Comparison of ENCODE assay signal across 8 cellular contexts in genomic region chr22:23787600-23787896, GRCh38. TPM values are rescaled to one million over a fixed set of nuclear protein-coding genes. Genes with fewer than 3 reads are reported as not detected.
DNase-seq lines count a peak whose midpoint lies in the region; ATAC-seq and TF ChIP-seq lines count a peak whose summit lies in the region.

No MANE protein-coding gene starts in this region.

- TF ChIP-seq POLR2A in ovary (IDR thresholded peaks at IDR 0.05): peak; percentile 20

- H3K9me3 ChIP-seq in ovary: no peaks in the 10 kb centered on the region

- peak overlapping the region; percentile 96; the same call in 1 of the 2 replicates for H3K9ac ChIP-seq in KMS-11

- H3K4me3 ChIP-seq in KMS-11 (IDR thresholded peaks at IDR 0.05; ENCODE audit: insufficient read depth, low read depth, low read length) (peak overlapping the region; percentile 61), ovary (peak overlapping the region; percentile 100)

- no peak for TF ChIP-seq CTCF in KMS-11 (conservative IDR thresholded peaks at IDR 0.05; ENCODE audit: low read depth, low read length)
- TF ChIP-seq CTCF in ovary (IDR thresholded peaks at IDR 0.05): no peak

- peak overlapping the region; percentile 97 for H3K4me2 ChIP-seq in KMS-11

- intact Hi-C loops in ovary (cut with DNase I): no loop called here

- H3K79me2 ChIP-seq in KMS-11 (ENCODE audit: insufficient read depth, low read depth): peaks cover 52% of the 10 kb centered on the region

- peak overlapping the region; percentile 81 to 85 for H3K4me3 Mint-ChIP-seq in effector memory CD8-positive, alpha-beta T cell

- H2AFZ ChIP-seq in KMS-11 (ENCODE audit: low read depth): 0 out of 2 replicates have a peak overlapping the region, but pooled peaks have one; percentile 14

- H3K27ac Mint-ChIP-seq in effector memory CD8-positive, alpha-beta T cell: peak overlapping the region; percentile 90 to 92

- no peaks in the 10 kb centered on the region for H3K36me3 ChIP-seq in KMS-11 (ENCODE audit: insufficient read depth)
- H3K36me3 ChIP-seq in ovary: no peaks in the 10 kb centered on the region

- H3K4me1 ChIP-seq in KMS-11 (ENCODE audit: low read depth, poor library complexity, severe bottlenecking): peaks cover 50% of the 10 kb centered on the region
- peaks cover 39% of the 10 kb centered on the region for H3K4me1 ChIP-seq in ovary (ENCODE audit: insufficient read depth)

- peak; percentile 6 for ATAC-seq in GM18909 (IDR thresholded peaks at IDR 0.05; ENCODE audit: poor library complexity, unreplicated experiment)
- ATAC-seq in effector memory CD8-positive, alpha-beta T cell (replicated peaks): peak; percentile 31
- no peak for ATAC-seq in HG02852 (IDR thresholded peaks at IDR 0.05; ENCODE audit: unreplicated experiment)

- DNase-seq in effector memory CD8-positive, alpha-beta T cell: no peak
- DNase-seq in ovary (no peak), NCI-H187 treated with DMSO at 0.1 percent for 48 hours (lab: John Stamatoyannopoulos, UW) (no peak), epidermal melanocyte (ENCODE audit: insufficient read length, low spot score) (no peak), NCI-H526 treated with DMSO at 0.1 percent for 48 hours (lab: John Stamatoyannopoulos, UW) (no peak)

- H3K36me3 Mint-ChIP-seq in effector memory CD8-positive, alpha-beta T cell (ENCODE audit: insufficient read depth): no peaks in the 10 kb centered on the region

- peaks cover 21% of the 10 kb centered on the region for H4K20me1 ChIP-seq in KMS-11 (ENCODE audit: insufficient read depth)

- no peaks in the 10 kb centered on the region for H3K27me3 Mint-ChIP-seq in effector memory CD8-positive, alpha-beta T cell

- WGBS in ovary, 3 donors: 0 to 2% (median 1%) methylated on average over 5 of the region's 5 CpGs

- TF ChIP-seq EP300 in ovary (IDR thresholded peaks at IDR 0.05): no peak

- peaks cover 13 to 19% of the 10 kb centered on the region in 2 donors for H3K4me1 Mint-ChIP-seq in effector memory CD8-positive, alpha-beta T cell (ENCODE audit: low read depth in 2 of 2)

- H3K27ac ChIP-seq in KMS-11: peak overlapping the region; percentile 98; the same call in 1 of the 2 replicates
- peak overlapping the region; percentile 98 to 100 for H3K27ac ChIP-seq in ovary

- no peaks in the 10 kb centered on the region for H3K27me3 ChIP-seq in KMS-11 (ENCODE audit: insufficient read depth, low read depth)
- H3K27me3 ChIP-seq in ovary: no peaks in the 10 kb centered on the region

- no peaks in the 10 kb centered on the region for H3K9me3 Mint-ChIP-seq in effector memory CD8-positive, alpha-beta T cell

RNA-seq across cellular contexts. Expression of gene SMARCB1, which starts 0.8 kb away (rescaled TPM):
- total RNA-seq in ovary: 100 to 1,000 TPM in 1 of 7 donors, 10 to 100 TPM in 6; 47.1 to 107 (median 87.3) TPM
- 10 to 100 TPM; 75.4 to 87.0 TPM for polyA plus RNA-seq in ovary

RNA-seq across cellular contexts. Expression of gene MMP11, which starts 14.9 kb away (rescaled TPM):
- 10 to 100 TPM in 4 of 7 donors, 1 to 10 TPM in 3; 1.4 to 59.7 (median 12.1) TPM for total RNA-seq in ovary
- 10 to 100 TPM in 1 of 2 donors, 1 to 10 TPM in 1; 1.4 to 11.4 TPM for polyA plus RNA-seq in ovary

RNA-seq across cellular contexts. Expression of gene CHCHD10, which starts 19.8 kb away (rescaled TPM):
- total RNA-seq in ovary: 10 to 100 TPM in 6 of 7 donors, 1 to 10 TPM in 1; 2.7 to 40.5 (median 22.9) TPM
- polyA plus RNA-seq in ovary: 10 to 100 TPM; 17.6 to 20.1 TPM

RNA-seq across cellular contexts. Expression of gene C22orf15, which starts 24.8 kb away (rescaled TPM):
- 1 to 10 TPM in 4 of 7 donors, under 1 TPM in 3; 0.48 to 6.5 (median 1.1) TPM for total RNA-seq in ovary
- under 1 TPM; 0.28 to 0.77 TPM for polyA plus RNA-seq in ovary

RNA-seq across cellular contexts. Expression of gene VPREB3, which starts 33.3 kb away (rescaled TPM):
- 1 to 10 TPM in 1 of 7 donors, not detected in 6; 2.8 TPM for total RNA-seq in ovary
- polyA plus RNA-seq in ovary: not detected
